In genomic region chr10:17643339-17643754, GRCh38 we compare ENCODE assay signal across 8 cellular contexts. TPM values are rescaled to one million over a fixed set of nuclear protein-coding genes. Genes with fewer than 3 reads are reported as not detected.
DNase-seq lines count a peak whose midpoint lies in the region; ATAC-seq and TF ChIP-seq lines count a peak whose summit lies in the region.

No MANE protein-coding gene starts in this region.

- H3K79me1 ChIP-seq in mesenchymal stem cell (replicated peaks; ENCODE audit: low read length, poor library complexity, severe bottlenecking): peaks cover 4% of the 10 kb centered on the region

- 0% methylated on average over 10 of the region's 13 CpGs for WGBS in mesenchymal stem cell
- 0 to 1% methylated on average over 13 of the region's 13 CpGs for WGBS in upper lobe of left lung, 2 donors

- H3K4me2 ChIP-seq in DND-41 (ENCODE audit: insufficient read depth, low read length) (peak overlapping the region; percentile 79), mesenchymal stem cell (ENCODE audit: low read length, poor library complexity, severe bottlenecking) (peak overlapping the region; percentile 76)

- intact Hi-C loops in dorsolateral prefrontal cortex (cut with DNase I): loop anchor here (5.0 to 10.0 kb wide), 2 partner anchors 94 to 1011 kb away; partner anchors contain the start of genes ARL5B (in 1 of the 2) and NSUN6 (in 1 of the 2)

- no peak overlapping the region for H2BK120ac ChIP-seq in mesenchymal stem cell (ENCODE audit: low read depth, low read length)

- no peak overlapping the region for H2BK5ac ChIP-seq in mesenchymal stem cell (ENCODE audit: low read depth, low read length, poor library complexity, severe bottlenecking)

- TF ChIP-seq CTCF in DND-41 (IDR thresholded peaks at IDR 0.05; ENCODE audit: borderline replicate concordance, extremely low read depth, low read length, poor library complexity, severe bottlenecking) (no peak), dorsolateral prefrontal cortex (IDR thresholded peaks at IDR 0.05 in 54 of 56, conservative IDR thresholded peaks at IDR 0.05 in 2 of 56; ENCODE audit: low read depth in 1 of 56, partially characterized antibody in 56 of 56) (no peak), upper lobe of left lung (IDR thresholded peaks at IDR 0.05) (no peak)

- TF ChIP-seq EP300 in upper lobe of left lung (IDR thresholded peaks at IDR 0.05): no peak

- no peak overlapping the region for H3K23ac ChIP-seq in mesenchymal stem cell (ENCODE audit: low read length in 2 of 2)

- H4K20me1 ChIP-seq in DND-41 (ENCODE audit: insufficient read depth, low read length): peaks cover 18% of the 10 kb centered on the region; the same call in 1 of the 2 replicates

- H2BK12ac ChIP-seq in mesenchymal stem cell (ENCODE audit: low read length in 2 of 2): no peak overlapping the region

- peak overlapping the region; percentile 81 to 84 for H3K4me3 ChIP-seq in DND-41 (ENCODE audit: low read depth in 1 of 2, low read length in 2 of 2)
- H3K4me3 ChIP-seq in SK-N-MC: peak overlapping the region; percentile 93
- H3K4me3 ChIP-seq in dorsolateral prefrontal cortex: peak overlapping the region; percentile 69 to 100 (median 93)
- peak overlapping the region; percentile 77 to 96 for H3K4me3 ChIP-seq in mesenchymal stem cell (ENCODE audit: insufficient read depth in 1 of 2, low read depth in 1 of 2, low read length in 2 of 2)
- H3K4me3 ChIP-seq in upper lobe of left lung: peak overlapping the region; percentile 70 to 89 (median 83)

- no peak for TF ChIP-seq POLR2A in upper lobe of left lung (IDR thresholded peaks at IDR 0.05)

- H3K27ac ChIP-seq in DND-41 (ENCODE audit: low read length) (peak overlapping the region; percentile 99), SK-N-MC (peak overlapping the region; percentile 94), dorsolateral prefrontal cortex (peak overlapping the region; percentile 96 to 100 (median 99)), mesenchymal stem cell (ENCODE audit: low read length, poor library complexity, severe bottlenecking) (peak overlapping the region; percentile 96), upper lobe of left lung (peak overlapping the region; percentile 93 to 99 (median 94))

- no peaks in the 10 kb centered on the region for H3K36me3 ChIP-seq in DND-41 (ENCODE audit: insufficient read depth, low read length)
- H3K36me3 ChIP-seq in SK-N-MC (ENCODE audit: insufficient read depth, low read length): no peaks in the 10 kb centered on the region
- peaks cover 0 to 4% of the 10 kb centered on the region in 2 experiments for H3K36me3 ChIP-seq in mesenchymal stem cell (ENCODE audit: control insufficient read depth in 1 of 2, insufficient read depth in 2 of 2, low read depth in 1 of 2, low read length in 2 of 2)
- H3K36me3 ChIP-seq in upper lobe of left lung: peaks cover 0 to 2% (median 0%) of the 10 kb centered on the region in 4 donors

- H3K79me2 ChIP-seq in DND-41 (ENCODE audit: insufficient read depth, low read length): peaks cover 63% of the 10 kb centered on the region

- H4K8ac ChIP-seq in mesenchymal stem cell (ENCODE audit: low read length): peak overlapping the region; percentile 62

- no peak overlapping the region for H3K14ac ChIP-seq in mesenchymal stem cell (ENCODE audit: low read length in 2 of 2)

- no peak overlapping the region for H4K91ac ChIP-seq in mesenchymal stem cell (ENCODE audit: low read length)

- ATAC-seq in DND-41 (ENCODE audit: insufficient read depth, low read depth) (peak; percentile 41), GM19438 (IDR thresholded peaks at IDR 0.05; ENCODE audit: low read depth, unreplicated experiment) (peak; percentile 27), HG03439 (IDR thresholded peaks at IDR 0.05; ENCODE audit: unreplicated experiment) (peak; percentile 28), upper lobe of left lung (ENCODE audit: low FRiP score in 2 of 2) (peak; percentile 85 to 93)

- no peak overlapping the region for H2AK5ac ChIP-seq in mesenchymal stem cell (ENCODE audit: low read length, severe bottlenecking)

- peak overlapping the region in 1 of 2 experiments; percentile 55 for H3K18ac ChIP-seq in mesenchymal stem cell (ENCODE audit: low read depth in 1 of 2, low read length in 2 of 2)

- H3K4me1 ChIP-seq in DND-41 (ENCODE audit: insufficient read depth, low read length): peaks cover 52% of the 10 kb centered on the region
- peaks cover 4% of the 10 kb centered on the region for H3K4me1 ChIP-seq in mesenchymal stem cell (ENCODE audit: control insufficient read depth, insufficient read depth, low read depth, low read length)
- H3K4me1 ChIP-seq in upper lobe of left lung: peaks cover 24 to 43% (median 36%) of the 10 kb centered on the region in 4 donors

- no peak overlapping the region for H3K4ac ChIP-seq in mesenchymal stem cell (ENCODE audit: low read depth in 1 of 2, low read length in 2 of 2)

- DNase-seq in DND-41: no peak
- DNase-seq in SK-N-MC (ENCODE audit: low read depth, low spot score): no peak
- peak in 7 of 10 donors; percentile 29 to 64 (median 61) for DNase-seq in dorsolateral prefrontal cortex
- peak; percentile 90 for DNase-seq in mesenchymal stem cell
- peak; percentile 32 to 87 for DNase-seq in upper lobe of left lung
- DNase-seq in SIG-M5 (lab: John Stamatoyannopoulos, UW): no peak

- H3K9ac ChIP-seq in DND-41 (ENCODE audit: low read depth, low read length) (peak overlapping the region; percentile 80), SK-N-MC (ENCODE audit: insufficient read length) (peak overlapping the region; percentile 98), mesenchymal stem cell (ENCODE audit: low read length) (peak overlapping the region; percentile 99)

- no peak overlapping the region for H2BK15ac ChIP-seq in mesenchymal stem cell (ENCODE audit: low read depth, poor library complexity, severe bottlenecking)

- no peaks in the 10 kb centered on the region for H3K9me3 ChIP-seq in DND-41 (ENCODE audit: insufficient read depth, low read length, severe bottlenecking)
- H3K9me3 ChIP-seq in SK-N-MC (ENCODE audit: low read depth, low read length): no peaks in the 10 kb centered on the region
- H3K9me3 ChIP-seq in mesenchymal stem cell (ENCODE audit: control insufficient read depth, low read length): no peaks in the 10 kb centered on the region
- peaks cover 0 to 3% (median 0%) of the 10 kb centered on the region in 4 donors for H3K9me3 ChIP-seq in upper lobe of left lung

- peak overlapping the region; percentile 89 for H2AFZ ChIP-seq in DND-41 (ENCODE audit: low read depth, low read length)
- no peak overlapping the region for H2AFZ ChIP-seq in mesenchymal stem cell (ENCODE audit: low read depth, low read length)

- H3K27me3 ChIP-seq in DND-41 (ENCODE audit: insufficient read depth, low read length, poor library complexity) (no peaks in the 10 kb centered on the region), dorsolateral prefrontal cortex (no peaks in the 10 kb centered on the region), mesenchymal stem cell (ENCODE audit: control insufficient read depth in 1 of 2, insufficient read depth in 1 of 2, low read length in 2 of 2) (no peaks in the 10 kb centered on the region), upper lobe of left lung (no peaks in the 10 kb centered on the region)

RNA-seq across cellular contexts. Expression of gene STAM, which starts 0.6 kb away (rescaled TPM):
- total RNA-seq in dorsolateral prefrontal cortex (10 to 100 TPM; 23.2 to 54.6 (median 40.5) TPM), upper lobe of left lung (10 to 100 TPM; 18.9 to 85.1 (median 31.2) TPM)
- polyA plus RNA-seq in mesenchymal stem cell (2013, experiment 1 of 2): 27.5 TPM
- 26.7 TPM for polyA plus RNA-seq in mesenchymal stem cell (2013, experiment 2 of 2)

RNA-seq across cellular contexts. Expression of gene HACD1, which starts 26.2 kb away (rescaled TPM):
- total RNA-seq in dorsolateral prefrontal cortex (10 to 100 TPM in 29 of 120 experiments, 1 to 10 TPM in 91; 3.5 to 13.4 (median 8.0) TPM), upper lobe of left lung (10 to 100 TPM; 16.4 to 32.4 (median 25.8) TPM)
- 42.1 TPM for polyA plus RNA-seq in mesenchymal stem cell (2013, experiment 1 of 2)
- 45.0 TPM for polyA plus RNA-seq in mesenchymal stem cell (2013, experiment 2 of 2)

Comparison
In these comparisons a context has a peak if more than half of its experiments do, and no peak if none do; other contexts are left out.
1. ATAC-seq: peak in every context shown above with its lines; median percentile 89 in upper lobe of left lung; 41 in DND-41; 28 in HG03439; 27 in GM19438.
2. DNase-seq: peak in dorsolateral prefrontal cortex (7 of 10), mesenchymal stem cell (single experiment) and upper lobe of left lung (2 of 2); none in DND-41 (single experiment), SK-N-MC (single experiment) and SIG-M5 (single experiment).
3. Peak in every context shown above with its lines, with median percentiles within 50 percentile points of each other: H3K27ac ChIP-seq, H3K4me3 ChIP-seq and H3K9ac ChIP-seq.